Comparison of ENCODE assay signal across 9 cellular contexts in genomic region chr10:12720217-12720981, GRCh38.
A peak's percentile ranks its signal among the peaks of the same experiment; 100 is the strongest.
DNase-seq lines count a peak whose midpoint lies in the region; ATAC-seq and TF ChIP-seq lines count a peak whose summit lies in the region.
"Had no signal": no experiment of that assay in that cellular context is flagged by ENCODE, and none has a peak within 500 bp of the region (broad histone marks: within the 10 kb centered on the region; RNA-seq: fewer than 3 reads in every experiment).

No MANE protein-coding gene starts in this region.

- ATAC-seq in HG03045 (IDR thresholded peaks at IDR 0.05; ENCODE audit: unreplicated experiment) (no peak), GM21381 (IDR thresholded peaks at IDR 0.05; ENCODE audit: unreplicated experiment) (no peak)

- TF ChIP-seq CTCF in BE2C (IDR thresholded peaks at IDR 0.05; ENCODE audit: low read depth, low read length), result no peak

- peaks cover 4% of the 10 kb centered on the region for H3K9me3 Mint-ChIP-seq in activated T-helper 1 cell treated with anti-CD3 and anti-CD28 coated beads, Interleukin-12 subunit alpha, Interleukin-12 subunit beta, Interleukin-2, Interleukin-4 antibody, amounts not matched to agents 30 ng/mL and 10 ng/mL and 1 ng/mL, durations not matched to agents 14 hours and 24 hours and 36 hours

- intact Hi-C loops in activated T-helper 1 cell treated with anti-CD3 and anti-CD28 coated beads, Interleukin-12 subunit alpha, Interleukin-12 subunit beta, Interleukin-2, Interleukin-4 antibody, amounts not matched to agents 30 ng/mL and 10 ng/mL and 1 ng/mL, durations not matched to agents 14 hours and 24 hours and 36 hours (cut with micrococcal nuclease), result loop anchor here (1.0 kb wide), 1 partner anchor 9 kb away; no protein-coding TSS in a partner anchor

- no peaks in the 10 kb centered on the region for H3K36me3 ChIP-seq in BE2C

- no peak overlapping the region for H3K4me3 Mint-ChIP-seq in activated T-helper 1 cell treated with anti-CD3 and anti-CD28 coated beads, Interleukin-12 subunit alpha, Interleukin-12 subunit beta, Interleukin-2, Interleukin-4 antibody, amounts not matched to agents 30 ng/mL and 10 ng/mL and 1 ng/mL, durations not matched to agents 14 hours and 24 hours and 36 hours
- H3K4me3 Mint-ChIP-seq: activated naive CD8-positive, alpha-beta T cell had no signal

- peak overlapping the region; percentile 53 for H3K27ac Mint-ChIP-seq in activated T-helper 1 cell treated with anti-CD3 and anti-CD28 coated beads, Interleukin-12 subunit alpha, Interleukin-12 subunit beta, Interleukin-2, Interleukin-4 antibody, amounts not matched to agents 30 ng/mL and 10 ng/mL and 1 ng/mL, durations not matched to agents 14 hours and 24 hours and 36 hours
- H3K27ac Mint-ChIP-seq: activated naive CD8-positive, alpha-beta T cell had no signal

- H3K27me3 Mint-ChIP-seq in activated T-helper 1 cell treated with anti-CD3 and anti-CD28 coated beads, Interleukin-12 subunit alpha, Interleukin-12 subunit beta, Interleukin-2, Interleukin-4 antibody, amounts not matched to agents 30 ng/mL and 10 ng/mL and 1 ng/mL, durations not matched to agents 14 hours and 24 hours and 36 hours (ENCODE audit: insufficient read depth), result no peaks in the 10 kb centered on the region
- H3K27me3 Mint-ChIP-seq: activated naive CD8-positive, alpha-beta T cell had no signal

- peaks cover 5% of the 10 kb centered on the region; the same call in 1 of the 2 replicates for H3K4me1 ChIP-seq in BE2C

- no peak overlapping the region for H3K4me3 ChIP-seq in BE2C (ENCODE audit: low read depth, low read length)

- H3K36me3 Mint-ChIP-seq in activated T-helper 1 cell treated with anti-CD3 and anti-CD28 coated beads, Interleukin-12 subunit alpha, Interleukin-12 subunit beta, Interleukin-2, Interleukin-4 antibody, amounts not matched to agents 30 ng/mL and 10 ng/mL and 1 ng/mL, durations not matched to agents 14 hours and 24 hours and 36 hours (ENCODE audit: low read depth), result no peaks in the 10 kb centered on the region

- H3K27me3 ChIP-seq in BE2C, result no peaks in the 10 kb centered on the region

- DNase-seq in BE2C (peak; percentile 18), M059J (ENCODE audit: low read depth) (peak; percentile 95), hepatic stellate cell (ENCODE audit: low spot score) (peak; percentile 24), AG08396 (ENCODE audit: low spot score) (no peak)
- DNase-seq in activated T-helper 1 cell treated with anti-CD3 and anti-CD28 coated beads, Interleukin-12 subunit alpha, Interleukin-12 subunit beta, Interleukin-2, Interleukin-4 antibody, amounts not matched to agents 30 ng/mL and 10 ng/mL and 1 ng/mL, durations not matched to agents 14 hours and 24 hours and 36 hours (ENCODE audit: low spot score), result no peak
- peak; percentile 20 to 53 for DNase-seq in stimulated activated CD4-positive, alpha-beta T cell treated with anti-CD3 and anti-CD28 coated beads, Interleukin-15, amount 100 ng/mL, for 48 hours (ENCODE audit: low read depth in 2 of 2)

- no peaks in the 10 kb centered on the region for H3K9me3 ChIP-seq in BE2C

- H3K4me1 Mint-ChIP-seq in activated T-helper 1 cell treated with anti-CD3 and anti-CD28 coated beads, Interleukin-12 subunit alpha, Interleukin-12 subunit beta, Interleukin-2, Interleukin-4 antibody, amounts not matched to agents 30 ng/mL and 10 ng/mL and 1 ng/mL, durations not matched to agents 14 hours and 24 hours and 36 hours (ENCODE audit: low read depth), result peaks cover 21% of the 10 kb centered on the region

Comparison
In these comparisons a context has a peak if more than half of its experiments do, and no peak if none do; other contexts are left out.
1. DNase-seq: peak in BE2C (single experiment), M059J (single experiment), hepatic stellate cell (single experiment) and stimulated activated CD4-positive, alpha-beta T cell treated with anti-CD3 and anti-CD28 coated beads, Interleukin-15, amount 100 ng/mL, for 48 hours (2 of 2); none in activated T-helper 1 cell treated with anti-CD3 and anti-CD28 coated beads, Interleukin-12 subunit alpha, Interleukin-12 subunit beta, Interleukin-2, Interleukin-4 antibody, amounts not matched to agents 30 ng/mL and 10 ng/mL and 1 ng/mL, durations not matched to agents 14 hours and 24 hours and 36 hours (single experiment) and AG08396 (single experiment).